ENCODE assay signal across 21 cellular contexts in the genomic region with DNA sequence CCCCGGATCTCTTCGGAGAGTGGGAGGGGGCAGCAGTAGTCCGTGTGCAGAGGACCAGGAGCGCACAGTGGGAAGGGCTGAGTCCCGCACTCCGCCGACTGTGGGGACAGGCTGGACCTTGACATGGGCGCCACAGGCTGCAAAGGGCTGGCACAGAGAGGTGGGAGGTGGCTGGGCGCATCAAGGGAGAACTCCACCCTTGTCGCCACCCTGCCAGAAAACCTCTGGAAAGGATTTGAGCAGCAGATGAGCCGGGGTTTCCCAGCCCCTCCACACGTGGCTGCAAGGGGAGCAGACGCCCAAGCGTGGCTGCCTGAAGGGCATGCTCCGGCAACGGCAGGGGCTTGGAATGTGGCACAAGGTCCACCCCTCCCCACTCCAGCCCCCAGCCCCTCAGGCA. TPM values are rescaled to one million over a fixed set of nuclear protein-coding genes. Genes with fewer than 3 reads are reported as not detected.
"Had no signal": no experiment of that assay in that cellular context is flagged by ENCODE, and none has a peak within 500 bp of the region (broad histone marks: within the 10 kb centered on the region; RNA-seq: fewer than 3 reads in every experiment).

No MANE protein-coding gene starts in this region.

- H3K4me1 ChIP-seq: parathyroid adenoma, right lobe of liver had no signal

- H3K27ac Mint-ChIP-seq: activated naive CD4-positive, alpha-beta T cell treated with anti-CD3 and anti-CD28 coated beads for 36 hours; effector memory CD8-positive, alpha-beta T cell; natural killer cell; stimulated activated naive CD8-positive, alpha-beta T cell treated with anti-CD3 and anti-CD28 coated beads, Interleukin-15, amount 100 ng/mL, for 72 hours; T-helper 1 cell treated with Interleukin-12 subunit alpha and Interleukin-12 subunit beta and Interleukin-4 antibody, amounts not matched to agents 30 μg/mL and 1 μg/mL, for 36 hours had no signal

- H3K36me3 ChIP-seq: esophagus squamous epithelium, right lobe of liver, suprapubic skin, upper lobe of left lung had no signal

- H3K4me3 ChIP-seq: esophagus squamous epithelium, lung, right lobe of liver, suprapubic skin had no signal

- H3K27me3 ChIP-seq: right lobe of liver, suprapubic skin, upper lobe of left lung had no signal

- H3K79me2 ChIP-seq: parathyroid adenoma had no signal

- H3K36me3 Mint-ChIP-seq: natural killer cell had no signal

- DNase-seq: activated CD4-positive, alpha-beta T cell treated with anti-CD3 and anti-CD28 coated beads, Interleukin-2, amount 50 U/mL, for 1 hour; activated CD8-positive, alpha-beta memory T cell treated with anti-CD3 and anti-CD28 coated beads, Interleukin-2, amount 50 U/mL, for 4 hours; activated naive CD4-positive, alpha-beta T cell treated with anti-CD3 and anti-CD28 coated beads for 36 hours; activated T-cell treated with anti-CD3 and anti-CD28 coated beads, Interleukin-2, amount 50 U/mL, for 4 hours; effector memory CD8-positive, alpha-beta T cell; esophagus squamous epithelium; islet precursor cell; left colon; natural killer cell; right lobe of liver; small intestine; stimulated activated CD4-positive, alpha-beta T cell treated with anti-CD3 and anti-CD28 coated beads, Interleukin-4, amount 100 ng/mL, for 1 hour; stimulated activated naive CD8-positive, alpha-beta T cell treated with anti-CD3 and anti-CD28 coated beads, Interleukin-15, amount 100 ng/mL, for 72 hours had no signal

- ATAC-seq: activated CD4-positive, CD25-positive, alpha-beta regulatory T cell treated with anti-CD3 and anti-CD28 coated beads, Interleukin-2, amount 50 U/mL, for 24 hours; activated T-cell treated with anti-CD3 and anti-CD28 coated beads, Interleukin-2, amount 50 U/mL, for 4 hours; effector memory CD8-positive, alpha-beta T cell; left colon; natural killer cell; stimulated activated naive CD8-positive, alpha-beta T cell treated with anti-CD3 and anti-CD28 coated beads, Interleukin-15, amount 100 ng/mL, for 72 hours had no signal

- H3K27ac ChIP-seq: esophagus squamous epithelium, parathyroid adenoma, right lobe of liver, suprapubic skin, upper lobe of left lung had no signal

- H3K4me3 Mint-ChIP-seq: activated naive CD4-positive, alpha-beta T cell treated with anti-CD3 and anti-CD28 coated beads for 36 hours; activated T-cell treated with anti-CD3 and anti-CD28 coated beads, Interleukin-2, amount 50 U/mL, for 4 hours; effector memory CD8-positive, alpha-beta T cell; natural killer cell; stimulated activated naive CD8-positive, alpha-beta T cell treated with anti-CD3 and anti-CD28 coated beads, Interleukin-15, amount 100 ng/mL, for 72 hours; T-helper 1 cell treated with Interleukin-12 subunit alpha and Interleukin-12 subunit beta and Interleukin-4 antibody, amounts not matched to agents 30 μg/mL and 1 μg/mL, for 36 hours had no signal

- H3K9ac ChIP-seq: parathyroid adenoma had no signal

- H3K9me3 Mint-ChIP-seq: activated naive CD4-positive, alpha-beta T cell treated with anti-CD3 and anti-CD28 coated beads for 36 hours; activated T-cell treated with anti-CD3 and anti-CD28 coated beads, Interleukin-2, amount 50 U/mL, for 4 hours; effector memory CD8-positive, alpha-beta T cell; natural killer cell; stimulated activated naive CD8-positive, alpha-beta T cell treated with anti-CD3 and anti-CD28 coated beads, Interleukin-15, amount 100 ng/mL, for 72 hours; T-helper 1 cell treated with Interleukin-12 subunit alpha and Interleukin-12 subunit beta and Interleukin-4 antibody, amounts not matched to agents 30 μg/mL and 1 μg/mL, for 36 hours had no signal

- H2AFZ ChIP-seq: parathyroid adenoma had no signal

- H3K9me3 ChIP-seq: esophagus squamous epithelium, right lobe of liver, suprapubic skin, upper lobe of left lung had no signal

RNA-seq across cellular contexts. Expression of a gene that starts 4.5 kb away (rescaled TPM):
- total RNA-seq: activated naive CD4-positive, alpha-beta T cell treated with anti-CD3 and anti-CD28 coated beads for 36 hours; natural killer cell had no signal

RNA-seq across cellular contexts. Expression of a gene that starts 18.2 kb away (rescaled TPM):
- total RNA-seq: activated naive CD4-positive, alpha-beta T cell treated with anti-CD3 and anti-CD28 coated beads for 36 hours; dermis microvascular lymphatic vessel endothelial cell; esophagus squamous epithelium; glomerular endothelial cell; natural killer cell; suprapubic skin had no signal
